8 cellular contexts compared by ENCODE assay signal in genomic region chr17:80518392-80518791, GRCh38. TPM values are rescaled to one million over a fixed set of nuclear protein-coding genes. Genes with fewer than 3 reads are reported as not detected.
"Had no signal": no experiment of that assay in that cellular context is flagged by ENCODE, and none has a peak within 500 bp of the region (broad histone marks: within the 10 kb centered on the region; RNA-seq: fewer than 3 reads in every experiment).

No MANE protein-coding gene starts in this region.

- DNase-seq: GDM1, GF-D8 had no signal

- FAIRE-seq: G401.6, GM12878, GM12891, GM12892, GM18507, GM19239 had no signal

- H3K4me3 ChIP-seq: GM12878 had no signal

- ATAC-seq: GM12878 had no signal

RNA-seq across cellular contexts. Expression of gene NPTX1, which starts 42.0 kb away (rescaled TPM):
- total RNA-seq: GM12878 had no signal
- polyA plus RNA-seq: GM12878 had no signal
